Comparison of ENCODE assay signal across 11 cellular contexts in genomic region chr9:123637596-123637939, GRCh38.
A peak's percentile ranks its signal among the peaks of the same experiment; 100 is the strongest.
DNase-seq lines count a peak whose midpoint lies in the region; ATAC-seq, FAIRE-seq and TF ChIP-seq lines count a peak whose summit lies in the region.
"Had no signal": no experiment of that assay in that cellular context is flagged by ENCODE, and none has a peak within 500 bp of the region (broad histone marks: within the 10 kb centered on the region; RNA-seq: fewer than 3 reads in every experiment).

No MANE protein-coding gene starts in this region.

- no peaks in the 10 kb centered on the region for H3K27me3 Mint-ChIP-seq in activated T-helper 17 cell treated with anti-CD3 and anti-CD28 coated beads, Interleukin-2, amount 50 U/mL, for 72 hours

- intact Hi-C loops in right cardiac atrium (cut with DNase I): no loop called here
- intact Hi-C loops in left ventricle myocardium superior (cut with micrococcal nuclease): no loop called here
- intact Hi-C loops in kidney (cut with DNase I): no loop called here

- TF ChIP-seq POLR2A in upper lobe of left lung (IDR thresholded peaks at IDR 0.05): no peak

- no peak for TF ChIP-seq EP300 in upper lobe of left lung (IDR thresholded peaks at IDR 0.05)

- H3K4me1 Mint-ChIP-seq in activated T-helper 17 cell treated with anti-CD3 and anti-CD28 coated beads, Interleukin-2, amount 50 U/mL, for 72 hours: peaks cover 13% of the 10 kb centered on the region

- no peak overlapping the region for H3K27ac ChIP-seq in right cardiac atrium (ENCODE audit: low read length)
- H3K27ac ChIP-seq in kidney (ENCODE audit: low read depth in 2 of 2, low read length in 2 of 2): no peak overlapping the region
- H3K27ac ChIP-seq in upper lobe of left lung: no peak overlapping the region
- H3K27ac ChIP-seq: pancreas had no signal

- 37% methylated on average over 3 of the region's 3 CpGs for WGBS in right cardiac atrium
- WGBS in upper lobe of left lung, 2 donors: 5% methylated on average over 3 of the region's 3 CpGs

- H3K4me3 ChIP-seq in right cardiac atrium (ENCODE audit: low read length) (peak overlapping the region; percentile 45), kidney (ENCODE audit: low read length in 2 of 2) (peak overlapping the region; percentile 36 to 53), upper lobe of left lung (peak overlapping the region in 3 of 4 donors; percentile 8 to 37 (median 16))
- H3K4me3 ChIP-seq: pancreas had no signal

- H3K4me1 ChIP-seq in right cardiac atrium (ENCODE audit: control insufficient read depth, insufficient read depth, low read length): no peaks in the 10 kb centered on the region
- H3K4me1 ChIP-seq in kidney (ENCODE audit: control insufficient read depth in 1 of 2, insufficient read depth in 1 of 2, low read depth in 1 of 2, low read length in 2 of 2): peaks cover 2 to 7% of the 10 kb centered on the region in 2 donors
- peaks cover 7 to 26% (median 18%) of the 10 kb centered on the region in 4 donors for H3K4me1 ChIP-seq in upper lobe of left lung
- H3K4me1 ChIP-seq: pancreas had no signal

- TF ChIP-seq CTCF in kidney (IDR thresholded peaks at IDR 0.05; ENCODE audit: borderline replicate concordance, extremely low read depth, insufficient read depth) (no peak), upper lobe of left lung (IDR thresholded peaks at IDR 0.05) (no peak)

- H3K27me3 ChIP-seq in right cardiac atrium (ENCODE audit: control insufficient read depth, insufficient read depth) (no peaks in the 10 kb centered on the region), upper lobe of left lung (no peaks in the 10 kb centered on the region)

- no peaks in the 10 kb centered on the region for H3K9me3 ChIP-seq in right cardiac atrium (ENCODE audit: control insufficient read depth, low read length)
- H3K9me3 ChIP-seq in kidney (ENCODE audit: control insufficient read depth in 1 of 2, low read length in 2 of 2): no peaks in the 10 kb centered on the region
- no peaks in the 10 kb centered on the region for H3K9me3 ChIP-seq in upper lobe of left lung
- H3K9me3 ChIP-seq: pancreas had no signal

- H3K36me3 ChIP-seq in kidney (ENCODE audit: control insufficient read depth in 1 of 2, insufficient read depth in 2 of 2, low read length in 2 of 2): no peaks in the 10 kb centered on the region
- no peaks in the 10 kb centered on the region for H3K36me3 ChIP-seq in upper lobe of left lung
- H3K36me3 ChIP-seq: pancreas had no signal

- peak overlapping the region; percentile 15 for H3K27ac Mint-ChIP-seq in activated T-helper 17 cell treated with anti-CD3 and anti-CD28 coated beads, Interleukin-2, amount 50 U/mL, for 72 hours

- no peak for FAIRE-seq in kidney (lab: Jason Lieb, UNC)
- FAIRE-seq: pancreas had no signal

- ATAC-seq in right cardiac atrium: no peak
- no peak for ATAC-seq in left ventricle myocardium superior
- no peak for ATAC-seq in activated T-helper 17 cell treated with anti-CD3 and anti-CD28 coated beads, Interleukin-2, amount 50 U/mL, for 72 hours (replicated peaks)
- ATAC-seq in upper lobe of left lung (ENCODE audit: low FRiP score in 2 of 2): no peak
- ATAC-seq in HG02973 (IDR thresholded peaks at IDR 0.05; ENCODE audit: unreplicated experiment): no peak

- no peak for DNase-seq in right cardiac atrium
- DNase-seq in left ventricle myocardium superior: no peak
- no peak for DNase-seq in kidney
- no peak for DNase-seq in upper lobe of left lung
- DNase-seq in germinal center (ENCODE audit: low spot score): no peak
- no peak for DNase-seq in cerebellum (ENCODE audit: low spot score)
- DNase-seq: activated CD8-positive, alpha-beta memory T cell treated with anti-CD3 and anti-CD28 coated beads, Interleukin-2, amount 50 U/mL, for 4 hours; foreskin melanocyte; pancreas had no signal

- H3K9me3 Mint-ChIP-seq in activated T-helper 17 cell treated with anti-CD3 and anti-CD28 coated beads, Interleukin-2, amount 50 U/mL, for 72 hours: no peaks in the 10 kb centered on the region

- peak overlapping the region; percentile 64 for H3K4me3 Mint-ChIP-seq in activated T-helper 17 cell treated with anti-CD3 and anti-CD28 coated beads, Interleukin-2, amount 50 U/mL, for 72 hours

- no peaks in the 10 kb centered on the region for H3K36me3 Mint-ChIP-seq in activated T-helper 17 cell treated with anti-CD3 and anti-CD28 coated beads, Interleukin-2, amount 50 U/mL, for 72 hours (ENCODE audit: low read depth)

- peak overlapping the region in 1 of 2 donors; percentile 63 for H3K9ac ChIP-seq in kidney (ENCODE audit: low read length in 2 of 2)
